23 cellular contexts compared by ENCODE assay signal in genomic region chr18:48699761-48700160, GRCh38.
DNase-seq lines count a peak whose midpoint lies in the region; ATAC-seq and TF ChIP-seq lines count a peak whose summit lies in the region.
"Had no signal": no experiment of that assay in that cellular context is flagged by ENCODE, and none has a peak within 500 bp of the region (broad histone marks: within the 10 kb centered on the region; RNA-seq: fewer than 3 reads in every experiment).

No MANE protein-coding gene starts in this region.

- no peak overlapping the region for H2BK120ac ChIP-seq in neuronal stem cell (ENCODE audit: low read depth, low read length)

- no peak for ATAC-seq in activated CD8-positive, alpha-beta T cell treated with anti-CD3 and anti-CD28 coated beads, Interleukin-2, amount 10 ng/mL, durations not matched to agents 7 days and 5 days
- no peak for ATAC-seq in activated CD8-positive, alpha-beta T cell treated with anti-CD3 and anti-CD28 coated beads for 36 hours
- ATAC-seq in activated T-helper 17 cell treated with anti-CD3 and anti-CD28 coated beads, Interleukin-2, amount 50 U/mL, for 72 hours (replicated peaks): peak; percentile 27
- no peak for ATAC-seq in HG02763 (IDR thresholded peaks at IDR 0.05; ENCODE audit: unreplicated experiment)
- ATAC-seq: A549 had no signal

- H2BK5ac ChIP-seq in neuronal stem cell (ENCODE audit: low read length): no peak overlapping the region

- intact Hi-C loops in activated CD8-positive, alpha-beta T cell treated with anti-CD3 and anti-CD28 coated beads for 36 hours (cut with micrococcal nuclease): no loop called here

- H3K9me3 ChIP-seq in neuronal stem cell (replicated peaks in 1 of 2; ENCODE audit: control insufficient read depth in 2 of 2, insufficient read depth in 1 of 2, low read depth in 1 of 2, low read length in 2 of 2) (no peaks in the 10 kb centered on the region), osteoblast (ENCODE audit: low read depth, low read length) (no peaks in the 10 kb centered on the region)
- H3K9me3 ChIP-seq: A549; BE2C; BLaER1 treated with 17β-estradiol and CSF1 and Interleukin-3, amounts not matched to agents 10 nM and 100 nM; HAP-1 had no signal

- POLR2A ChIA-PET in activated CD8-positive, alpha-beta T cell treated with anti-CD3 and anti-CD28 coated beads, Interleukin-2, amount 10 ng/mL, durations not matched to agents 7 days and 5 days (lab: Charles Lee): no interaction called here
- POLR2A ChIA-PET in activated CD8-positive, alpha-beta T cell treated with anti-CD3 and anti-CD28 coated beads for 36 hours (lab: Charles Lee): no interaction called here

- H3K27me3 ChIP-seq in neuronal stem cell (ENCODE audit: control insufficient read depth in 3 of 3, insufficient read depth in 3 of 3, low read depth in 1 of 3, low read length in 3 of 3) (no peaks in the 10 kb centered on the region), osteoblast (ENCODE audit: insufficient read depth, low read length) (no peaks in the 10 kb centered on the region)
- H3K27me3 ChIP-seq: BE2C; BLaER1 treated with 17β-estradiol and CSF1 and Interleukin-3, amounts not matched to agents 10 nM and 100 nM had no signal

- no peak overlapping the region for H4K91ac ChIP-seq in neuronal stem cell (ENCODE audit: low read depth, low read length, poor library complexity)

- no peaks in the 10 kb centered on the region for H3K36me3 Mint-ChIP-seq in activated CD8-positive, alpha-beta T cell treated with anti-CD3 and anti-CD28 coated beads, Interleukin-2, amount 10 ng/mL, durations not matched to agents 7 days and 5 days (ENCODE audit: low read depth)
- H3K36me3 Mint-ChIP-seq in activated CD8-positive, alpha-beta T cell treated with anti-CD3 and anti-CD28 coated beads for 36 hours (ENCODE audit: low read depth): no peaks in the 10 kb centered on the region
- H3K36me3 Mint-ChIP-seq in activated T-helper 17 cell treated with anti-CD3 and anti-CD28 coated beads, Interleukin-2, amount 50 U/mL, for 72 hours (ENCODE audit: low read depth): no peaks in the 10 kb centered on the region
- H3K36me3 Mint-ChIP-seq: CD8-positive, alpha-beta memory T cell had no signal

- H3K4me3 Mint-ChIP-seq in activated CD8-positive, alpha-beta T cell treated with anti-CD3 and anti-CD28 coated beads, Interleukin-2, amount 10 ng/mL, durations not matched to agents 7 days and 5 days: no peak overlapping the region
- no peak overlapping the region for H3K4me3 Mint-ChIP-seq in activated CD8-positive, alpha-beta T cell treated with anti-CD3 and anti-CD28 coated beads for 36 hours
- no peak overlapping the region for H3K4me3 Mint-ChIP-seq in activated T-helper 17 cell treated with anti-CD3 and anti-CD28 coated beads, Interleukin-2, amount 50 U/mL, for 72 hours
- H3K4me3 Mint-ChIP-seq: CD14-positive monocyte; CD4-positive, alpha-beta T cell; CD8-positive, alpha-beta memory T cell; HFFc6 had no signal

- H4K8ac ChIP-seq in neuronal stem cell (ENCODE audit: low read depth, low read length): no peak overlapping the region

- no peak for DNase-seq in activated CD8-positive, alpha-beta T cell treated with anti-CD3 and anti-CD28 coated beads, Interleukin-2, amount 10 ng/mL, durations not matched to agents 7 days and 5 days
- no peak for DNase-seq in activated CD8-positive, alpha-beta T cell treated with anti-CD3 and anti-CD28 coated beads for 36 hours
- peak; percentile 72 for DNase-seq in G401 (ENCODE audit: low spot score)
- no peak for DNase-seq in neuronal stem cell (ENCODE audit: low spot score)
- no peak for DNase-seq in osteoblast (ENCODE audit: insufficient read length, low spot score, missing footprints)
- DNase-seq: 8988T; ACHN; AML-193; BE2C; CD4-positive, alpha-beta T cell; CD8-positive, alpha-beta memory T cell; DMS 273 treated with DMSO at 0.1 percent for 48 hours; DMS79; EL; GF-D8; GM23248; HFFc6 had no signal

- CTCF ChIA-PET in activated CD8-positive, alpha-beta T cell treated with anti-CD3 and anti-CD28 coated beads, Interleukin-2, amount 10 ng/mL, durations not matched to agents 7 days and 5 days (lab: Charles Lee): interaction anchor here (1.2 kb wide), 1 partner anchor 238 kb away, joined by 3 read pairs; no protein-coding TSS in a partner anchor
- CTCF ChIA-PET in activated CD8-positive, alpha-beta T cell treated with anti-CD3 and anti-CD28 coated beads for 36 hours (lab: Charles Lee): no interaction called here

- no peak overlapping the region for H3K9ac ChIP-seq in neuronal stem cell (ENCODE audit: low read depth, low read length, poor library complexity)
- H3K9ac ChIP-seq: GM23248 had no signal

- H3K4me3 ChIP-seq in neuronal stem cell (ENCODE audit: low read length in 2 of 2): no peak overlapping the region
- no peak overlapping the region for H3K4me3 ChIP-seq in osteoblast (ENCODE audit: insufficient read depth, low read length)
- H3K4me3 ChIP-seq: A549; BLaER1 treated with 17β-estradiol and CSF1 and Interleukin-3, amounts not matched to agents 10 nM and 100 nM; GM23248; HAP-1 had no signal

- no peaks in the 10 kb centered on the region for H3K9me3 Mint-ChIP-seq in activated CD8-positive, alpha-beta T cell treated with anti-CD3 and anti-CD28 coated beads, Interleukin-2, amount 10 ng/mL, durations not matched to agents 7 days and 5 days (ENCODE audit: insufficient read depth)
- H3K9me3 Mint-ChIP-seq in activated CD8-positive, alpha-beta T cell treated with anti-CD3 and anti-CD28 coated beads for 36 hours: no peaks in the 10 kb centered on the region
- no peaks in the 10 kb centered on the region for H3K9me3 Mint-ChIP-seq in activated T-helper 17 cell treated with anti-CD3 and anti-CD28 coated beads, Interleukin-2, amount 50 U/mL, for 72 hours
- H3K9me3 Mint-ChIP-seq: CD14-positive monocyte; CD4-positive, alpha-beta T cell; CD8-positive, alpha-beta memory T cell; HFFc6 had no signal

- in situ Hi-C loops in G401 (cut with HindIII; ENCODE audit: low sequenced_read_pairs): no loop called here

- H3K18ac ChIP-seq in neuronal stem cell (ENCODE audit: low read length): no peak overlapping the region

- peaks cover 2 to 11% of the 10 kb centered on the region in 2 donors for H3K4me1 ChIP-seq in neuronal stem cell (ENCODE audit: control insufficient read depth in 2 of 2, insufficient read depth in 1 of 2, low read depth in 1 of 2, low read length in 2 of 2)
- H3K4me1 ChIP-seq in osteoblast (ENCODE audit: insufficient read depth, low read length): no peaks in the 10 kb centered on the region
- H3K4me1 ChIP-seq: A549, BE2C, HAP-1 had no signal

- H2AFZ ChIP-seq in neuronal stem cell (ENCODE audit: low read length) (no peak overlapping the region), osteoblast (ENCODE audit: low read length) (no peak overlapping the region)
- H2AFZ ChIP-seq: GM23248 had no signal

- no peak overlapping the region for H3K14ac ChIP-seq in neuronal stem cell (ENCODE audit: low read length)

- no peak overlapping the region for H3K4ac ChIP-seq in neuronal stem cell (ENCODE audit: low read length)

- no peaks in the 10 kb centered on the region for H3K27me3 Mint-ChIP-seq in activated CD8-positive, alpha-beta T cell treated with anti-CD3 and anti-CD28 coated beads, Interleukin-2, amount 10 ng/mL, durations not matched to agents 7 days and 5 days (ENCODE audit: low read depth)
- H3K27me3 Mint-ChIP-seq in activated CD8-positive, alpha-beta T cell treated with anti-CD3 and anti-CD28 coated beads for 36 hours: no peaks in the 10 kb centered on the region
- no peaks in the 10 kb centered on the region for H3K27me3 Mint-ChIP-seq in activated T-helper 17 cell treated with anti-CD3 and anti-CD28 coated beads, Interleukin-2, amount 50 U/mL, for 72 hours
- H3K27me3 Mint-ChIP-seq: CD4-positive, alpha-beta T cell; CD8-positive, alpha-beta memory T cell had no signal

- peak overlapping the region; percentile 16 for H3K23ac ChIP-seq in neuronal stem cell (ENCODE audit: low read depth, low read length, poor library complexity)

- H2BK12ac ChIP-seq in neuronal stem cell (ENCODE audit: low read length): no peak overlapping the region

- H3K27ac Mint-ChIP-seq in activated CD8-positive, alpha-beta T cell treated with anti-CD3 and anti-CD28 coated beads, Interleukin-2, amount 10 ng/mL, durations not matched to agents 7 days and 5 days: peak overlapping the region; percentile 33
- H3K27ac Mint-ChIP-seq in activated CD8-positive, alpha-beta T cell treated with anti-CD3 and anti-CD28 coated beads for 36 hours: no peak overlapping the region
- H3K27ac Mint-ChIP-seq in activated T-helper 17 cell treated with anti-CD3 and anti-CD28 coated beads, Interleukin-2, amount 50 U/mL, for 72 hours: no peak overlapping the region
- H3K27ac Mint-ChIP-seq: CD4-positive, alpha-beta T cell; HFFc6 had no signal

- TF ChIP-seq CTCF in activated CD8-positive, alpha-beta T cell treated with anti-CD3 and anti-CD28 coated beads for 36 hours (IDR thresholded peaks at IDR 0.05): no peak
- no peak for TF ChIP-seq CTCF in osteoblast (IDR thresholded peaks at IDR 0.05; ENCODE audit: extremely low read depth, low read depth, low read length)

- WGBS in neuronal stem cell (ENCODE audit: extremely low coverage in 2 of 2, insufficient read length in 2 of 2, insufficient replicate concordance in 1 of 2), 2 donors: no CpG with 5 or more reads among the region's 7 CpGs

- no peaks in the 10 kb centered on the region for H3K79me2 ChIP-seq in osteoblast (ENCODE audit: insufficient read depth, low read length)

- peaks cover 2% of the 10 kb centered on the region for H3K79me1 ChIP-seq in neuronal stem cell (ENCODE audit: low read depth, low read length)

- peaks cover 34% of the 10 kb centered on the region for H4K20me1 ChIP-seq in osteoblast (ENCODE audit: insufficient read depth, low read length)

- peaks cover 61% of the 10 kb centered on the region for H3K4me1 Mint-ChIP-seq in activated CD8-positive, alpha-beta T cell treated with anti-CD3 and anti-CD28 coated beads, Interleukin-2, amount 10 ng/mL, durations not matched to agents 7 days and 5 days (ENCODE audit: low read depth)
- peaks cover 25% of the 10 kb centered on the region for H3K4me1 Mint-ChIP-seq in activated CD8-positive, alpha-beta T cell treated with anti-CD3 and anti-CD28 coated beads for 36 hours (ENCODE audit: low read depth)
- H3K4me1 Mint-ChIP-seq in activated T-helper 17 cell treated with anti-CD3 and anti-CD28 coated beads, Interleukin-2, amount 50 U/mL, for 72 hours: peaks cover 7% of the 10 kb centered on the region
- H3K4me1 Mint-ChIP-seq: CD8-positive, alpha-beta memory T cell had no signal

- no peak overlapping the region for H3K27ac ChIP-seq in neuronal stem cell (replicated peaks; ENCODE audit: low read length)
- no peak overlapping the region for H3K27ac ChIP-seq in osteoblast (ENCODE audit: low read depth, low read length)
- H3K27ac ChIP-seq: A549; BLaER1 treated with 17β-estradiol and CSF1 and Interleukin-3, amounts not matched to agents 10 nM and 100 nM; GM23248 had no signal

- no peak overlapping the region for H2BK15ac ChIP-seq in neuronal stem cell (ENCODE audit: low read length)

- no peaks in the 10 kb centered on the region for H3K36me3 ChIP-seq in neuronal stem cell (replicated peaks in 1 of 2; ENCODE audit: control insufficient read depth in 2 of 2, insufficient read depth in 2 of 2, low read length in 2 of 2)
- H3K36me3 ChIP-seq in osteoblast (ENCODE audit: insufficient read depth, low read length): peaks cover 11% of the 10 kb centered on the region
- H3K36me3 ChIP-seq: BE2C, HAP-1 had no signal

- no peak overlapping the region for H2AK5ac ChIP-seq in neuronal stem cell (ENCODE audit: low read depth, low read length)

- H3K4me2 ChIP-seq in neuronal stem cell (ENCODE audit: insufficient read depth, low read length, poor library complexity, severe bottlenecking): no peak overlapping the region
- no peak overlapping the region for H3K4me2 ChIP-seq in osteoblast (ENCODE audit: insufficient read depth, low read length)
- H3K4me2 ChIP-seq: A549 had no signal
